10 cellular contexts compared by ENCODE assay signal in genomic region chr17:77468897-77469296, GRCh38.
DNase-seq lines count a peak whose midpoint lies in the region; ATAC-seq and TF ChIP-seq lines count a peak whose summit lies in the region.
"Had no signal": no experiment of that assay in that cellular context is flagged by ENCODE, and none has a peak within 500 bp of the region (broad histone marks: within the 10 kb centered on the region; RNA-seq: fewer than 3 reads in every experiment).

No MANE protein-coding gene starts in this region.

- no peak for TF ChIP-seq CTCF in Caco-2 (IDR thresholded peaks at IDR 0.05; ENCODE audit: insufficient read depth in 1 of 2, low read depth in 1 of 2, low read length in 1 of 2, severe bottlenecking in 1 of 2, unreplicated experiment in 1 of 2)
- TF ChIP-seq CTCF in OCI-LY1 (IDR thresholded peaks at IDR 0.05; ENCODE audit: low read length) = no peak

- intact Hi-C loops in Caco-2 (cut with micrococcal nuclease; ENCODE audit: unreplicated experiment) = no loop called here
- intact Hi-C loops in dendritic cell treated with granulocyte-macrophage colony-stimulating factor and Interleukin-4, amounts not matched to agents 40 ng/mL and 50 ng/mL, for 4 days (cut with micrococcal nuclease) = no loop called here

- H3K23ac ChIP-seq in neuronal stem cell (ENCODE audit: low read depth, low read length, poor library complexity) = no peak overlapping the region

- H3K18ac ChIP-seq in neuronal stem cell (ENCODE audit: low read length) = peak overlapping the region; percentile 88

- H3K4me1 Mint-ChIP-seq in Caco-2 (ENCODE audit: low read depth, unreplicated experiment) = peaks cover 64% of the 10 kb centered on the region
- peaks cover 98% of the 10 kb centered on the region for H3K4me1 Mint-ChIP-seq in dendritic cell treated with granulocyte-macrophage colony-stimulating factor and Interleukin-4, amounts not matched to agents 40 ng/mL and 50 ng/mL, for 4 days (ENCODE audit: low read depth)

- H3K4me2 ChIP-seq in OCI-LY1 (ENCODE audit: low read length) (peak overlapping the region; percentile 14; the same call in 1 of the 2 replicates), neuronal stem cell (ENCODE audit: insufficient read depth, low read length, poor library complexity, severe bottlenecking) (no peak overlapping the region)

- DNase-seq in Caco-2 (no peak), neuronal stem cell (ENCODE audit: low spot score) (no peak), nucleus accumbens (lab: John Stamatoyannopoulos, UW) (no peak)
- DNase-seq in activated CD4-positive, alpha-beta T cell treated with anti-CD3 and anti-CD28 coated beads, Interleukin-2, amount 50 U/mL, for 1 hour = no peak
- DNase-seq: NCI-H2227 treated with DMSO at 0.1 percent for 48 hours had no signal

- H3K4me1 ChIP-seq in Caco-2 (peaks cover 51% of the 10 kb centered on the region), OCI-LY1 (ENCODE audit: insufficient read depth, low read length, severe bottlenecking) (peaks cover 100% of the 10 kb centered on the region), neuronal stem cell (ENCODE audit: control insufficient read depth in 2 of 2, insufficient read depth in 1 of 2, low read depth in 1 of 2, low read length in 2 of 2) (peaks cover 58 to 59% of the 10 kb centered on the region in 2 donors)

- WGBS in neuronal stem cell (ENCODE audit: extremely low coverage in 2 of 2, insufficient read length in 2 of 2, insufficient replicate concordance in 1 of 2), 2 donors = no CpG with 5 or more reads among the region's 7 CpGs

- H3K27ac Mint-ChIP-seq in Caco-2 (ENCODE audit: unreplicated experiment) = peak overlapping the region; percentile 60
- H3K27ac Mint-ChIP-seq in dendritic cell treated with granulocyte-macrophage colony-stimulating factor and Interleukin-4, amounts not matched to agents 40 ng/mL and 50 ng/mL, for 4 days = peak overlapping the region; percentile 90

- H3K27me3 ChIP-seq in Caco-2 (replicated peaks; ENCODE audit: control insufficient read depth, insufficient read depth, low read length) (no peaks in the 10 kb centered on the region), OCI-LY1 (ENCODE audit: insufficient read depth, low read length) (no peaks in the 10 kb centered on the region), neuronal stem cell (ENCODE audit: control insufficient read depth in 3 of 3, insufficient read depth in 3 of 3, low read depth in 1 of 3, low read length in 3 of 3) (no peaks in the 10 kb centered on the region)
- H3K27me3 ChIP-seq: ascending aorta, right atrium auricular region had no signal

- H3K4me3 Mint-ChIP-seq in Caco-2 (ENCODE audit: unreplicated experiment) = peak overlapping the region; percentile 3
- no peak overlapping the region for H3K4me3 Mint-ChIP-seq in dendritic cell treated with granulocyte-macrophage colony-stimulating factor and Interleukin-4, amounts not matched to agents 40 ng/mL and 50 ng/mL, for 4 days

- H3K4me3 ChIP-seq in Caco-2 (ENCODE audit: low read depth, low read length) = no peak overlapping the region
- no peak overlapping the region for H3K4me3 ChIP-seq in OCI-LY1 (ENCODE audit: low read depth, low read length, poor library complexity, severe bottlenecking)
- no peak overlapping the region for H3K4me3 ChIP-seq in neuronal stem cell (ENCODE audit: low read length in 2 of 2)
- H3K4me3 ChIP-seq: ascending aorta, right atrium auricular region had no signal

- no peak overlapping the region for H2BK12ac ChIP-seq in neuronal stem cell (ENCODE audit: low read length)

- peak overlapping the region; percentile 99 for H3K27ac ChIP-seq in OCI-LY1 (ENCODE audit: low read depth, low read length, poor library complexity, severe bottlenecking)
- peak overlapping the region; percentile 17 for H3K27ac ChIP-seq in neuronal stem cell (replicated peaks; ENCODE audit: low read length)
- H3K27ac ChIP-seq: ascending aorta, right atrium auricular region had no signal

- no peaks in the 10 kb centered on the region for H3K9me2 ChIP-seq in OCI-LY1 (ENCODE audit: low read depth, low read length)

- H3K9ac ChIP-seq in OCI-LY1 (ENCODE audit: low read length) (no peak overlapping the region), neuronal stem cell (ENCODE audit: low read depth, low read length, poor library complexity) (no peak overlapping the region)

- peaks cover 19% of the 10 kb centered on the region for H3K79me1 ChIP-seq in neuronal stem cell (ENCODE audit: low read depth, low read length)

- H3K4ac ChIP-seq in neuronal stem cell (ENCODE audit: low read length) = no peak overlapping the region

- H2AFZ ChIP-seq in OCI-LY1 (ENCODE audit: low read length) (no peak overlapping the region), neuronal stem cell (ENCODE audit: low read length) (no peak overlapping the region)

- H3K36me3 ChIP-seq in Caco-2 (ENCODE audit: control insufficient read depth, insufficient read depth, low read length) (peaks cover 1% of the 10 kb centered on the region; the same call in 1 of the 2 replicates), OCI-LY1 (ENCODE audit: insufficient read depth, low read length) (peaks cover 76% of the 10 kb centered on the region), neuronal stem cell (replicated peaks in 1 of 2; ENCODE audit: control insufficient read depth in 2 of 2, insufficient read depth in 2 of 2, low read length in 2 of 2) (peaks cover 7 to 29% of the 10 kb centered on the region in 2 donors)
- H3K36me3 ChIP-seq: ascending aorta, right atrium auricular region had no signal

- no peak overlapping the region for H2BK120ac ChIP-seq in neuronal stem cell (ENCODE audit: low read depth, low read length)

- H4K91ac ChIP-seq in neuronal stem cell (ENCODE audit: low read depth, low read length, poor library complexity) = no peak overlapping the region

- no peak overlapping the region for H3K14ac ChIP-seq in neuronal stem cell (ENCODE audit: low read length)

- H4K20me1 ChIP-seq in OCI-LY1 (ENCODE audit: insufficient read depth, low read length) = no peaks in the 10 kb centered on the region

- H3K79me2 ChIP-seq in OCI-LY1 (ENCODE audit: insufficient read depth, low read length) = peaks cover 78% of the 10 kb centered on the region

- H3F3A ChIP-seq in OCI-LY1 (ENCODE audit: insufficient read depth, low read length) = peaks cover 13% of the 10 kb centered on the region

- H4K8ac ChIP-seq in neuronal stem cell (ENCODE audit: low read depth, low read length) = no peak overlapping the region

- BruUV-seq in Caco-2 (replicated peaks; lab: Mats Ljungman, UMichigan) = no TSS peak

- no peak for ATAC-seq in GM19452 (IDR thresholded peaks at IDR 0.05; ENCODE audit: unreplicated experiment)

- POLR2A ChIA-PET in Caco-2 (lab: Charles Lee) = no interaction called here

- CTCF ChIA-PET in Caco-2 (lab: Charles Lee) = interaction anchor here (0.8 kb wide), 1 partner anchor 39 kb away, joined by 4 read pairs; no protein-coding TSS in a partner anchor

- H3K36me3 Mint-ChIP-seq in Caco-2 (ENCODE audit: insufficient read depth, unreplicated experiment) = peaks cover 78% of the 10 kb centered on the region
- peaks cover 67% of the 10 kb centered on the region for H3K36me3 Mint-ChIP-seq in dendritic cell treated with granulocyte-macrophage colony-stimulating factor and Interleukin-4, amounts not matched to agents 40 ng/mL and 50 ng/mL, for 4 days (ENCODE audit: low read depth)

- no peaks in the 10 kb centered on the region for H3K27me3 Mint-ChIP-seq in Caco-2 (ENCODE audit: insufficient read depth, unreplicated experiment)
- H3K27me3 Mint-ChIP-seq in dendritic cell treated with granulocyte-macrophage colony-stimulating factor and Interleukin-4, amounts not matched to agents 40 ng/mL and 50 ng/mL, for 4 days = no peaks in the 10 kb centered on the region

- peaks cover 11% of the 10 kb centered on the region for H3K9me3 Mint-ChIP-seq in Caco-2 (ENCODE audit: unreplicated experiment)
- peaks cover 11% of the 10 kb centered on the region for H3K9me3 Mint-ChIP-seq in dendritic cell treated with granulocyte-macrophage colony-stimulating factor and Interleukin-4, amounts not matched to agents 40 ng/mL and 50 ng/mL, for 4 days

- H2AK5ac ChIP-seq in neuronal stem cell (ENCODE audit: low read depth, low read length) = peak overlapping the region; percentile 31

- H2BK15ac ChIP-seq in neuronal stem cell (ENCODE audit: low read length) = peak overlapping the region; percentile 34

- H3K9me3 ChIP-seq in Caco-2 = no peaks in the 10 kb centered on the region
- H3K9me3 ChIP-seq in OCI-LY1 (ENCODE audit: low read length) = no peaks in the 10 kb centered on the region
- H3K9me3 ChIP-seq in neuronal stem cell (replicated peaks in 1 of 2; ENCODE audit: control insufficient read depth in 2 of 2, insufficient read depth in 1 of 2, low read depth in 1 of 2, low read length in 2 of 2) = no peaks in the 10 kb centered on the region
- H3K9me3 ChIP-seq: ascending aorta, right atrium auricular region had no signal

- H2BK5ac ChIP-seq in neuronal stem cell (ENCODE audit: low read length) = no peak overlapping the region
